Comparison of ENCODE assay signal across 1 cellular context in the genomic region with DNA sequence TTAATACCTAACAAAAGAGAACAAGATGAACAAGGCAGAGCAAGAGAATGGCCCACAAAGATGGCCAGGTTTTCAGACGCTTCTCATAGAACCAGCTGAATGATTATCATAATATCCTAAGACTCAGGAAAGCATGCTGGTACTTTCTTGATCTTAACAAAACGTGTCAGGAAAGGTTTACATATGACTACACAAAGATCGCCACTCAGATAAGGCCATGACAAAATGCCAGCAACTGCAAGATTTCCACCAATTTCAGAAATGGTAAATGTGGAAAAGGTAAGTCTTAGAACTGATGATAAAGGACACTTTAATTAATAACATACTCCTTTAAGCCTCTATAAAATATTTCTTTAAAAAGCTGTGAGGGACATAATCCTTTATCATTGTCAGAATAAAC.
TF ChIP-seq lines count a peak whose summit lies in the region.

No MANE protein-coding gene starts in this region.

TF ChIP-seq in endothelial cell of umbilical vein, 7 proteins besides CTCF, POLR2A, EP300 and RAD21:
- TF ChIP-seq GATA2 (IDR thresholded peaks at IDR 0.05; ENCODE audit: insufficient read depth, insufficient read length, low read depth, low read length) = peak; percentile 80
- TF ChIP-seq FOS (IDR thresholded peaks at IDR 0.05; ENCODE audit: borderline replicate concordance, insufficient read depth, low read length) = no peak
TF ChIP-seq in endothelial cell of umbilical vein: peak in this region for 1.
